1 cellular context compared by ENCODE assay signal in genomic region chr1:177948336-177948972, GRCh38.
TF ChIP-seq lines count a peak whose summit lies in the region.

No MANE protein-coding gene starts in this region.

TF ChIP-seq in GM23338, 12 proteins besides CTCF, POLR2A, EP300 and RAD21 (continued from another document):
- TF ChIP-seq ZNF462 (CRISPR knock-in tag; IDR thresholded peaks at IDR 0.05) = no peak
- no peak for TF ChIP-seq EZH2phosphoT487 (IDR thresholded peaks at IDR 0.05; ENCODE audit: unreplicated experiment)
- TF ChIP-seq POLR2AphosphoS5 (IDR thresholded peaks at IDR 0.05; ENCODE audit: low read depth) = no peak
- no peak for TF ChIP-seq NANOG (IDR thresholded peaks at IDR 0.05; ENCODE audit: borderline replicate concordance)
